ENCODE assay signal across 9 cellular contexts in genomic region chr20:23799216-23799847, GRCh38. TPM values are rescaled to one million over a fixed set of nuclear protein-coding genes. Genes with fewer than 3 reads are reported as not detected.
DNase-seq lines count a peak whose midpoint lies in the region; ATAC-seq and TF ChIP-seq lines count a peak whose summit lies in the region.
"Not testable (repeated sequence)": the region's sequence is repeated elsewhere in the genome, so short reads cannot be mapped to it uniquely, and the experiment has no call there.
"Had no signal": no experiment of that assay in that cellular context is flagged by ENCODE, and none has a peak within 500 bp of the region (broad histone marks: within the 10 kb centered on the region; RNA-seq: fewer than 3 reads in every experiment).

No MANE protein-coding gene starts in this region.

- peak; percentile 4 for DNase-seq in DMS153 treated with DMSO at 0.1 percent for 48 hours (lab: John Stamatoyannopoulos, UW; ENCODE audit: unreplicated experiment)
- DNase-seq in activated CD8-positive, alpha-beta memory T cell treated with anti-CD3 and anti-CD28 coated beads, Interleukin-2, amount 10 ng/mL, durations not matched to agents 7 days and 5 days: peak; percentile 61
- not testable (repeated sequence) for DNase-seq in esophagus squamous epithelium (lab: John Stamatoyannopoulos, UW)
- peak; percentile 8 for DNase-seq in medulla oblongata (ENCODE audit: extremely low spot score)

- H3K9me3 ChIP-seq in OCI-LY3 (ENCODE audit: insufficient read depth, low read length); esophagus squamous epithelium: not testable (repeated sequence)

- H4K20me1 ChIP-seq in OCI-LY3 (ENCODE audit: insufficient read depth, low read length): not testable (repeated sequence)

- not testable (repeated sequence) for H3K9me3 Mint-ChIP-seq in activated CD8-positive, alpha-beta memory T cell treated with anti-CD3 and anti-CD28 coated beads, Interleukin-2, amount 10 ng/mL, durations not matched to agents 7 days and 5 days (ENCODE audit: low read depth); stimulated activated memory B cell treated with anti-CD40 and anti-IgM and Interleukin-4, amounts not matched to agents 10 μg/mL and 1 μg/mL and 100 μg/mL, for 72 hours

- not testable (repeated sequence) for H3K4me2 ChIP-seq in OCI-LY3 (ENCODE audit: low read length)

- H3K36me3 ChIP-seq in OCI-LY3 (replicated peaks; ENCODE audit: low read depth, low read length); esophagus squamous epithelium: not testable (repeated sequence)

- H3K27ac Mint-ChIP-seq in activated CD8-positive, alpha-beta memory T cell treated with anti-CD3 and anti-CD28 coated beads, Interleukin-2, amount 10 ng/mL, durations not matched to agents 7 days and 5 days; stimulated activated memory B cell treated with anti-CD40 and anti-IgM and Interleukin-4, amounts not matched to agents 10 μg/mL and 1 μg/mL and 100 μg/mL, for 72 hours: not testable (repeated sequence)

- not testable (repeated sequence) for H3K27ac ChIP-seq in OCI-LY3 (ENCODE audit: low read length); esophagus squamous epithelium

- not testable (repeated sequence) for H3K79me2 ChIP-seq in OCI-LY3 (ENCODE audit: low read length)

- CTCF ChIA-PET in activated CD8-positive, alpha-beta memory T cell treated with anti-CD3 and anti-CD28 coated beads, Interleukin-2, amount 10 ng/mL, durations not matched to agents 7 days and 5 days (lab: Charles Lee): not testable (repeated sequence)

- TF ChIP-seq CTCF in OCI-LY3 (IDR thresholded peaks at IDR 0.05; ENCODE audit: low read depth, low read length) (peak; percentile 51), esophagus squamous epithelium (IDR thresholded peaks at IDR 0.05) (peak in 4 of 6 experiments; percentile 41 to 56 (median 51))

- H3K4me1 ChIP-seq in OCI-LY3 (ENCODE audit: low read length); esophagus squamous epithelium: not testable (repeated sequence)

- not testable (repeated sequence) for H3K9ac ChIP-seq in OCI-LY3 (ENCODE audit: low read length)

- not testable (repeated sequence) for H3K27me3 Mint-ChIP-seq in activated CD8-positive, alpha-beta memory T cell treated with anti-CD3 and anti-CD28 coated beads, Interleukin-2, amount 10 ng/mL, durations not matched to agents 7 days and 5 days; stimulated activated memory B cell treated with anti-CD40 and anti-IgM and Interleukin-4, amounts not matched to agents 10 μg/mL and 1 μg/mL and 100 μg/mL, for 72 hours

- ATAC-seq in GM21360 (IDR thresholded peaks at IDR 0.05; ENCODE audit: unreplicated experiment) (peak; percentile 82), HG03439 (IDR thresholded peaks at IDR 0.05; ENCODE audit: unreplicated experiment) (peak; percentile 90)
- ATAC-seq in activated CD8-positive, alpha-beta memory T cell treated with anti-CD3 and anti-CD28 coated beads, Interleukin-2, amount 10 ng/mL, durations not matched to agents 7 days and 5 days: peak; percentile 80
- peak; percentile 44 for ATAC-seq in stimulated activated memory B cell treated with anti-CD40 and anti-IgM and Interleukin-4, amounts not matched to agents 10 μg/mL and 1 μg/mL and 100 μg/mL, for 72 hours

- not testable (repeated sequence) for H3K4me3 ChIP-seq in OCI-LY3 (ENCODE audit: low read length); esophagus squamous epithelium

- not testable (repeated sequence) for H3K4me1 Mint-ChIP-seq in activated CD8-positive, alpha-beta memory T cell treated with anti-CD3 and anti-CD28 coated beads, Interleukin-2, amount 10 ng/mL, durations not matched to agents 7 days and 5 days; stimulated activated memory B cell treated with anti-CD40 and anti-IgM and Interleukin-4, amounts not matched to agents 10 μg/mL and 1 μg/mL and 100 μg/mL, for 72 hours

- H3K27me3 ChIP-seq in OCI-LY3 (ENCODE audit: low read depth, low read length): peaks cover 12% of the 10 kb centered on the region
- H3K27me3 ChIP-seq in esophagus squamous epithelium: peaks cover 0 to 10% (median 0%) of the 10 kb centered on the region in 4 donors

- not testable (repeated sequence) for H3K4me3 Mint-ChIP-seq in activated CD8-positive, alpha-beta memory T cell treated with anti-CD3 and anti-CD28 coated beads, Interleukin-2, amount 10 ng/mL, durations not matched to agents 7 days and 5 days; stimulated activated memory B cell treated with anti-CD40 and anti-IgM and Interleukin-4, amounts not matched to agents 10 μg/mL and 1 μg/mL and 100 μg/mL, for 72 hours

- WGBS in esophagus squamous epithelium, 2 donors: 48 to 61% methylated on average over 4 of the region's 4 CpGs

- TF ChIP-seq POLR2A in esophagus squamous epithelium (IDR thresholded peaks at IDR 0.05): not testable (repeated sequence)

- H3K36me3 Mint-ChIP-seq in activated CD8-positive, alpha-beta memory T cell treated with anti-CD3 and anti-CD28 coated beads, Interleukin-2, amount 10 ng/mL, durations not matched to agents 7 days and 5 days; stimulated activated memory B cell treated with anti-CD40 and anti-IgM and Interleukin-4, amounts not matched to agents 10 μg/mL and 1 μg/mL and 100 μg/mL, for 72 hours: not testable (repeated sequence)

- intact Hi-C loops in esophagus squamous epithelium (cut with DNase I): not testable (repeated sequence)

- H2AFZ ChIP-seq in OCI-LY3 (ENCODE audit: low read depth, low read length): not testable (repeated sequence)

RNA-seq across cellular contexts. Expression of gene CST2, which starts 27.2 kb away (rescaled TPM):
- not detected for total RNA-seq in activated CD8-positive, alpha-beta memory T cell treated with anti-CD3 and anti-CD28 coated beads, Interleukin-2, amount 10 ng/mL, durations not matched to agents 7 days and 5 days
- not detected for total RNA-seq in esophagus squamous epithelium
- total RNA-seq: NCI-H460 had no signal

RNA-seq across cellular contexts. Expression of gene CST1, which starts 48.6 kb away (rescaled TPM):
- not detected for total RNA-seq in activated CD8-positive, alpha-beta memory T cell treated with anti-CD3 and anti-CD28 coated beads, Interleukin-2, amount 10 ng/mL, durations not matched to agents 7 days and 5 days
- not detected for total RNA-seq in esophagus squamous epithelium
- total RNA-seq: NCI-H460 had no signal
